ENCODE assay signal across 20 cellular contexts in the genomic region with DNA sequence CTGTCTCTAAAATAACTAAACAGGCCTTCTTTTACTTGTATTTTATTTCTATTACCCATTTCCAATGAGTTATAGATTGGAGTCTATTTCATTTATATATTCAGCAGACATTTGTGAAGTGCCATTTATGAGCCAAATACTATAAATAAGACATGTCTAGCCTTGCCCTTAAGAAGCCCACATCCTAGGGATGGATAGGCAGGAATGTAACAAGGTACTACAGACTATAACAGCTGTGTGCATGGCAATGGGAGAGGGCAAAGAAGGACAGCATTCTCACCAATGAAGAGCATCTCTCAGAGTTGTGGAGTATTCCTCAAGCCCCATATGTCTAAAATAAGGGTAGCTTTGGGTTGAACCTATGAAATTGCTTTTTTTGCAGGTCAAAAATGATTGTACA.
A peak's percentile ranks its signal among the peaks of the same experiment; 100 is the strongest.
DNase-seq lines count a peak whose midpoint lies in the region; ATAC-seq, FAIRE-seq and TF ChIP-seq lines count a peak whose summit lies in the region.
"Had no signal": no experiment of that assay in that cellular context is flagged by ENCODE, and none has a peak within 500 bp of the region (broad histone marks: within the 10 kb centered on the region; RNA-seq: fewer than 3 reads in every experiment).

No MANE protein-coding gene starts in this region.

- H3K36me3 Mint-ChIP-seq in MCF 10A (ENCODE audit: insufficient read depth, unreplicated experiment) = peaks cover 45% of the 10 kb centered on the region
- no peaks in the 10 kb centered on the region for H3K36me3 Mint-ChIP-seq in H9 (ENCODE audit: insufficient read depth in 1 of 3, low read depth in 3 of 3)
- H3K36me3 Mint-ChIP-seq: CD8-positive, alpha-beta T cell; IgD-negative memory B cell had no signal

- H3K27ac ChIP-seq in mammary epithelial cell (ENCODE audit: insufficient read depth, low read depth, low read length) = no peak overlapping the region
- H3K27ac ChIP-seq in keratinocyte (ENCODE audit: control insufficient read depth, insufficient read depth, low read length) = no peak overlapping the region
- peak overlapping the region; percentile 62 to 66 for H3K27ac ChIP-seq in tibial artery
- H3K27ac ChIP-seq in H9 (ENCODE audit: insufficient read length, low read depth, low read length) = no peak overlapping the region
- H3K27ac ChIP-seq: BLaER1 treated with 17β-estradiol and CSF1 and Interleukin-3, amounts not matched to agents 10 nM and 100 nM had no signal

- in situ Hi-C loops in mammary epithelial cell (cut with MboI; ENCODE audit: low sequenced_read_pairs in 2 of 2) = no loop called here

- no peak overlapping the region for H2BK20ac ChIP-seq in H9 (ENCODE audit: low read depth, low read length, poor library complexity, severe bottlenecking)

- H2AFZ ChIP-seq in mammary epithelial cell (ENCODE audit: low read depth, low read length) = peak overlapping the region; percentile 3
- H2AFZ ChIP-seq in keratinocyte (ENCODE audit: control insufficient read depth, low read length) = no peak overlapping the region
- no peak overlapping the region for H2AFZ ChIP-seq in H9 (ENCODE audit: low read length)
- H2AFZ ChIP-seq: GM23338 had no signal

- no peak overlapping the region for H3K4ac ChIP-seq in H9 (ENCODE audit: low read depth, low read length)

- H4K8ac ChIP-seq in H9 (replicated peaks; ENCODE audit: insufficient read length, low read depth, low read length) = no peak overlapping the region

- no peak overlapping the region for H3K56ac ChIP-seq in H9 (ENCODE audit: insufficient read length, low read depth, low read length)

- H3K9me3 ChIP-seq in mammary epithelial cell (replicated peaks; ENCODE audit: insufficient read depth, low read length) (no peaks in the 10 kb centered on the region), keratinocyte (ENCODE audit: control insufficient read depth, low read depth, low read length) (no peaks in the 10 kb centered on the region), tibial artery (no peaks in the 10 kb centered on the region), H9 (ENCODE audit: control insufficient read depth, low read depth, low read length) (no peaks in the 10 kb centered on the region)
- H3K9me3 ChIP-seq: BLaER1 treated with 17β-estradiol and CSF1 and Interleukin-3, amounts not matched to agents 10 nM and 100 nM had no signal

- no peak overlapping the region for H3T11ph ChIP-seq in H9 (ENCODE audit: low read length)

- CTCF ChIA-PET in mammary epithelial cell (lab: Charles Lee; ENCODE audit: low non-redundant PET) (no interaction called here), MCF 10A (lab: Yijun Ruan, JAX) (interaction anchor here (1.1 kb wide), 1 partner anchor 280 kb away, joined by 3 read pairs; no protein-coding TSS in a partner anchor)

- H3K23ac ChIP-seq in H9 (ENCODE audit: insufficient read length, low read depth, low read length) = no peak overlapping the region

- H2AK5ac ChIP-seq in H9 (ENCODE audit: insufficient read length, low read length) = no peak overlapping the region

- H3K9me1 ChIP-seq in keratinocyte (ENCODE audit: control insufficient read depth, extremely low read depth, insufficient read depth, low read length) = no peaks in the 10 kb centered on the region

- H2BK5ac ChIP-seq in H9 (ENCODE audit: insufficient read length, low read length) = no peak overlapping the region

- H3K27ac Mint-ChIP-seq in MCF 10A (ENCODE audit: low read depth, unreplicated experiment) = no peak overlapping the region
- H3K27ac Mint-ChIP-seq in H9 = no peak overlapping the region
- H3K27ac Mint-ChIP-seq: B cell; CD8-positive, alpha-beta T cell; GM23338; HFFc6; IgD-negative memory B cell had no signal

- no peak overlapping the region for H2BK120ac ChIP-seq in H9 (ENCODE audit: low read depth, low read length, poor library complexity, severe bottlenecking)

- H3K27me3 Mint-ChIP-seq in MCF 10A (ENCODE audit: insufficient read depth, unreplicated experiment) (no peaks in the 10 kb centered on the region), H9 (ENCODE audit: low read depth) (no peaks in the 10 kb centered on the region)

- ATAC-seq in left cardiac atrium = no peak
- ATAC-seq: CD8-positive, alpha-beta T cell; GM23338; HCT116 had no signal

- H3K27me3 ChIP-seq in mammary epithelial cell (ENCODE audit: insufficient read depth, low read length) = no peaks in the 10 kb centered on the region
- no peaks in the 10 kb centered on the region for H3K27me3 ChIP-seq in keratinocyte (ENCODE audit: control insufficient read depth, extremely low read depth, insufficient read depth, low read length)
- H3K27me3 ChIP-seq in tibial artery = no peaks in the 10 kb centered on the region
- no peaks in the 10 kb centered on the region for H3K27me3 ChIP-seq in H9 (ENCODE audit: insufficient read depth, low read length)
- H3K27me3 ChIP-seq: BLaER1 treated with 17β-estradiol and CSF1 and Interleukin-3, amounts not matched to agents 10 nM and 100 nM had no signal

- TF ChIP-seq CTCF in mammary epithelial cell (conservative IDR thresholded peaks at IDR 0.05 in 1 of 2, IDR thresholded peaks at IDR 0.05 in 1 of 2; ENCODE audit: extremely low read depth in 1 of 2, insufficient read depth in 1 of 2, low read depth in 1 of 2, low read length in 2 of 2) (no peak), MCF 10A (IDR thresholded peaks at IDR 0.05; ENCODE audit: unreplicated experiment) (no peak), epithelial cell of esophagus (IDR thresholded peaks at IDR 0.05; ENCODE audit: insufficient read depth, low read depth, low read length, missing control alignments) (no peak), keratinocyte (optimal IDR thresholded peaks at IDR 0.05 in 1 of 3, IDR thresholded peaks at IDR 0.05 in 1 of 3, conservative IDR thresholded peaks at IDR 0.05 in 1 of 3; ENCODE audit: extremely low read depth in 1 of 3, insufficient read depth in 2 of 3, low read length in 3 of 3) (no peak), tibial artery (IDR thresholded peaks at IDR 0.05) (no peak), H9 (conservative IDR thresholded peaks at IDR 0.05) (no peak)

- DNase-seq in mammary epithelial cell = peak; percentile 50
- no peak for DNase-seq in MCF 10A (ENCODE audit: unreplicated experiment)
- DNase-seq in epithelial cell of esophagus (ENCODE audit: low read depth) = peak; percentile 27
- DNase-seq in keratinocyte (ENCODE audit: low read depth, low spot score) = no peak
- DNase-seq in tibial artery = no peak
- DNase-seq in H9 = no peak
- DNase-seq in left cardiac atrium = no peak
- no peak for DNase-seq in activated T-cell treated with anti-CD3 and anti-CD28 coated beads for 4 hours
- DNase-seq: Calu3; CD8-positive, alpha-beta T cell; HFFc6 had no signal

- no TSS peak for BruUV-seq in mammary epithelial cell (replicated peaks; lab: Mats Ljungman, UMichigan)
- no TSS peak for BruUV-seq in MCF 10A (replicated peaks; lab: Mats Ljungman, UMichigan)

- H2BK15ac ChIP-seq in H9 (ENCODE audit: low read depth, low read length) = no peak overlapping the region

- H3K9me3 Mint-ChIP-seq in MCF 10A (ENCODE audit: unreplicated experiment) (no peaks in the 10 kb centered on the region), H9 (no peaks in the 10 kb centered on the region)
- H3K9me3 Mint-ChIP-seq: CD8-positive, alpha-beta T cell; GM23338; HFFc6; IgD-negative memory B cell had no signal

- no peak overlapping the region for H3K14ac ChIP-seq in H9 (ENCODE audit: insufficient read depth, low read length)

- POLR2A ChIA-PET in MCF 10A (lab: Yijun Ruan, JAX) = no interaction called here

- no peak overlapping the region for H4K5ac ChIP-seq in H9 (ENCODE audit: insufficient read length, low read depth, low read length)

- H3K4me1 Mint-ChIP-seq in MCF 10A (ENCODE audit: insufficient read depth, unreplicated experiment) = peaks cover 6% of the 10 kb centered on the region
- no peaks in the 10 kb centered on the region for H3K4me1 Mint-ChIP-seq in H9
- H3K4me1 Mint-ChIP-seq: B cell, GM23338, IgD-negative memory B cell had no signal

- no peak overlapping the region for H4K91ac ChIP-seq in H9 (ENCODE audit: insufficient read length, low read depth, low read length)

- H3K36me3 ChIP-seq in mammary epithelial cell (ENCODE audit: insufficient read depth, low read length) (no peaks in the 10 kb centered on the region), keratinocyte (ENCODE audit: control insufficient read depth in 2 of 2, extremely low read depth in 1 of 2, insufficient read depth in 2 of 2, low read length in 2 of 2) (no peaks in the 10 kb centered on the region), tibial artery (peaks cover 30 to 44% (median 32%) of the 10 kb centered on the region in 3 donors)
- H3K36me3 ChIP-seq: BLaER1 treated with 17β-estradiol and CSF1 and Interleukin-3, amounts not matched to agents 10 nM and 100 nM had no signal

- H3K4me1 ChIP-seq in mammary epithelial cell (ENCODE audit: insufficient read depth, low read length) = peaks cover 19% of the 10 kb centered on the region
- peaks cover 6% of the 10 kb centered on the region for H3K4me1 ChIP-seq in keratinocyte (ENCODE audit: control insufficient read depth, extremely low read depth, insufficient read depth, low read length)
- H3K4me1 ChIP-seq in tibial artery = peaks cover 0 to 63% (median 20%) of the 10 kb centered on the region in 4 donors
- no peaks in the 10 kb centered on the region for H3K4me1 ChIP-seq in H9 (ENCODE audit: insufficient read depth, low read length)
- H3K4me1 ChIP-seq: BLaER1 treated with 17β-estradiol and CSF1 and Interleukin-3, amounts not matched to agents 10 nM and 100 nM had no signal

- H3K4me3 Mint-ChIP-seq in MCF 10A (ENCODE audit: unreplicated experiment) = no peak overlapping the region
- no peak overlapping the region for H3K4me3 Mint-ChIP-seq in H9
- H3K4me3 Mint-ChIP-seq: B cell; CD8-positive, alpha-beta T cell; GM23338; HFFc6; IgD-negative memory B cell had no signal

- H4K20me1 ChIP-seq in mammary epithelial cell (ENCODE audit: insufficient read depth, low read length) = no peaks in the 10 kb centered on the region
- no peaks in the 10 kb centered on the region for H4K20me1 ChIP-seq in keratinocyte (ENCODE audit: control insufficient read depth, extremely low read depth, insufficient read depth, low read length)
- no peaks in the 10 kb centered on the region for H4K20me1 ChIP-seq in H9 (ENCODE audit: control insufficient read depth, insufficient read depth, insufficient read length)
- H4K20me1 ChIP-seq: BLaER1 treated with 17β-estradiol and CSF1 and Interleukin-3, amounts not matched to agents 10 nM and 100 nM had no signal

- intact Hi-C loops in mammary epithelial cell (cut with micrococcal nuclease) (no loop called here), MCF 10A (cut with micrococcal nuclease) (no loop called here), tibial artery (cut with DNase I; ENCODE audit: low total_unique reads) (no loop called here), left cardiac atrium (cut with DNase I) (no loop called here)

- H3K79me2 ChIP-seq in mammary epithelial cell (ENCODE audit: insufficient read depth, low read length) (no peaks in the 10 kb centered on the region), keratinocyte (ENCODE audit: control insufficient read depth, insufficient read depth, low read length) (no peaks in the 10 kb centered on the region), H9 (ENCODE audit: insufficient read depth, low read length) (no peaks in the 10 kb centered on the region)

- H3K18ac ChIP-seq in H9 (ENCODE audit: insufficient read length, low read depth, low read length) = no peak overlapping the region

- H3K79me1 ChIP-seq in H9 (ENCODE audit: insufficient read depth, low read depth, low read length, poor library complexity, severe bottlenecking) = no peaks in the 10 kb centered on the region

- peak; percentile 83 for FAIRE-seq in keratinocyte (lab: Jason Lieb, UNC)
- FAIRE-seq: G401.6, GM12891, GM18507, H54 had no signal

- H3K4me2 ChIP-seq in mammary epithelial cell (ENCODE audit: insufficient read depth, low read depth, low read length) = peak overlapping the region; percentile 39
- no peak overlapping the region for H3K4me2 ChIP-seq in keratinocyte (ENCODE audit: control insufficient read depth, extremely low read depth, insufficient read depth, low read depth, low read length)
- H3K4me2 ChIP-seq in H9 (ENCODE audit: insufficient read depth, insufficient read length, low read length) = no peak overlapping the region
- H3K4me2 ChIP-seq: BLaER1 treated with 17β-estradiol and CSF1 and Interleukin-3, amounts not matched to agents 10 nM and 100 nM; GM23338 had no signal

- H2BK12ac ChIP-seq in H9 (ENCODE audit: insufficient read length, low read depth, low read length) = no peak overlapping the region

- H3K23me2 ChIP-seq in H9 (ENCODE audit: insufficient read length, low read depth, low read length, poor library complexity, severe bottlenecking) = no peaks in the 10 kb centered on the region

- H3K4me3 ChIP-seq in mammary epithelial cell (replicated peaks in 1 of 3; ENCODE audit: insufficient read depth in 1 of 3, low read depth in 2 of 3, low read length in 3 of 3) (no peak overlapping the region), epithelial cell of esophagus (ENCODE audit: low read length) (no peak overlapping the region), keratinocyte (ENCODE audit: control insufficient read depth in 2 of 3, extremely low read depth in 1 of 3, insufficient read depth in 2 of 3, low read depth in 1 of 3, low read length in 3 of 3) (no peak overlapping the region), tibial artery (no peak overlapping the region)
- H3K4me3 ChIP-seq: BLaER1 treated with 17β-estradiol and CSF1 and Interleukin-3, amounts not matched to agents 10 nM and 100 nM; GM23338 had no signal

- dilution Hi-C loops in mammary epithelial cell (cut with HindIII; ENCODE audit: low sequenced_read_pairs) = no loop called here
- dilution Hi-C loops in keratinocyte (cut with MboI; ENCODE audit: extremely low pct_ligation_motif_present, low sequenced_read_pairs) = no loop called here

- H3K9ac ChIP-seq in mammary epithelial cell (ENCODE audit: insufficient read depth, low read length) = no peak overlapping the region
- H3K9ac ChIP-seq in keratinocyte (ENCODE audit: control insufficient read depth, extremely low read depth, insufficient read depth, low read length) = no peak overlapping the region
- no peak overlapping the region for H3K9ac ChIP-seq in H9 (ENCODE audit: extremely low read depth, insufficient read length, low read length)
- H3K9ac ChIP-seq: BLaER1 treated with 17β-estradiol and CSF1 and Interleukin-3, amounts not matched to agents 10 nM and 100 nM had no signal

Comparison
In these comparisons a context has a peak if more than half of its experiments do, and no peak if none do; other contexts are left out.
1. DNase-seq: peak in mammary epithelial cell (single experiment) and epithelial cell of esophagus (single experiment); none in MCF 10A (single experiment), keratinocyte (single experiment), tibial artery (0 of 2), H9 (single experiment), left cardiac atrium (single experiment) and activated T-cell treated with anti-CD3 and anti-CD28 coated beads for 4 hours (single experiment).
2. H3K27ac ChIP-seq: peak in tibial artery (2 of 2); none in mammary epithelial cell (single experiment), keratinocyte (single experiment) and H9 (single experiment).